11 cellular contexts compared by ENCODE assay signal in the genomic region with DNA sequence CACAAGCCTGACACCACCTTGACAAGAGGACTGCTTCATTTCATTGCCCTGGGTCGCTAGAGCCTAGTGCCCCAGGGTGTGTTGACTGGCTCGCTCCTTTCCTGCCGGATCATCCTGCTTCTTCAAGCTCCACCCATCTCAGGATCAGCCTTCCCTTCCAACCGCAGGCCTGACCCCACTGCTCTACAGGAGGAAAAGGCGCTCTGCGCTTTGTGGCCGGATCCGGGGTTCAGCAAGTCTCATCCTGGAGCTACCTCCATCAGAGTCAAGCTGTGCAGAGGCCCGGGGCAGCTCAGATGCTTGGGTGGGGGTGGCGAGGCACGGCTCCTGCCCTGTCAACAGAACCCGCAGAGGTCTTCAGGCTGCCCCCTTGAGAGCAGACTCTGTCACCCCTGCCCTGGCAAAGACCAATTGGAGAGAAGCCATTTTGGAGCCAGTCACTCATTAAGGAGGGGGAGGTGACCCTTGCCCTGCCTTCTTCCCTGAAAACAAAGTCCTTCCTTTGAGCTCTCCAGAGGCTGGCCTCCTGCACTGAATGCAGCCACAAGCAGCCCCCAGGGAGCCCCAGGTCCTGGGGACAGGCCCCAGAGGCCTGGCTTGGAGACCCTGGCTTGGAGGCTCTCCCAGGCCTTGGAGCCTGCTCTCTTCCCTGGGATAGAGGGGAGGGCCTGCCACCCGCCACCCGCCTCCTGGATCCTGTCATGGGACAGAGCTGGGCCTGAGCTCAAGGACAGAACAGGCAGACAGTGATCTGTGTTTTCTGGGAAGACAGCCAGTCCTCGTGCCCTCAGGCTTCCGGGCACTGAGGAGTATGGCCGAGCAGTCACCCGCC.
DNase-seq lines count a peak whose midpoint lies in the region; ATAC-seq and TF ChIP-seq lines count a peak whose summit lies in the region.
"Had no signal": no experiment of that assay in that cellular context is flagged by ENCODE, and none has a peak within 500 bp of the region (broad histone marks: within the 10 kb centered on the region; RNA-seq: fewer than 3 reads in every experiment).

No MANE protein-coding gene starts in this region.

- H3K27ac ChIP-seq in HCT116 (ENCODE audit: low read depth, low read length), result peak overlapping the region; percentile 74
- H3K27ac ChIP-seq in skin epidermis, result peak overlapping the region in 19 of 21 experiments; percentile 8 to 88 (median 68)
- H3K27ac ChIP-seq: KMS-11 had no signal

- peaks cover 0 to 11% of the 10 kb centered on the region in 2 donors for H3K4me1 Mint-ChIP-seq in effector memory CD8-positive, alpha-beta T cell (ENCODE audit: low read depth in 2 of 2)
- H3K4me1 Mint-ChIP-seq in activated T-helper 1 cell treated with anti-CD3 and anti-CD28 coated beads, Interleukin-12 subunit alpha, Interleukin-12 subunit beta, Interleukin-2, Interleukin-4 antibody, amounts not matched to agents 30 ng/mL and 10 ng/mL and 1 ng/mL, durations not matched to agents 14 hours and 24 hours and 36 hours (ENCODE audit: low read depth), result peaks cover 14% of the 10 kb centered on the region

- no TSS peak for BruUV-seq in HCT116 (replicated peaks; lab: Mats Ljungman, UMichigan)

- RAD21 ChIA-PET in HCT116 (lab: Charles Lee; ENCODE audit: low non-redundant PET in 1 of 2, low total read pairs in 2 of 2, uncharacterized antibody in 2 of 2, unreplicated experiment in 2 of 2), result interaction anchor here (0.6 to 1.2 kb wide), 5 partner anchors 26 to 490 kb away, joined by 3 to 8 read pairs (median 3); no protein-coding TSS in a partner anchor

- no peak for TF ChIP-seq CTCF in HCT116 (IDR thresholded peaks at IDR 0.05 in 2 of 3, conservative IDR thresholded peaks at IDR 0.05 in 1 of 3; ENCODE audit: borderline replicate concordance in 1 of 3, insufficient read depth in 1 of 3, low read depth in 2 of 3, low read length in 2 of 3)

- no peak overlapping the region for H2AFZ ChIP-seq in HCT116 (ENCODE audit: low read depth, low read length, poor library complexity, severe bottlenecking)

- H3K79me2 ChIP-seq in HCT116 (ENCODE audit: insufficient read depth, low read length), result no peaks in the 10 kb centered on the region

- no peak for TF ChIP-seq RAD21 in HCT116 (IDR thresholded peaks at IDR 0.05; ENCODE audit: low read depth)

- H3K4me1 ChIP-seq in HCT116 (ENCODE audit: control insufficient read depth in 1 of 2, insufficient read depth in 2 of 2, low read length in 2 of 2), result peaks cover 72 to 78% of the 10 kb centered on the region in 2 experiments

- no peaks in the 10 kb centered on the region for H3K9me3 ChIP-seq in HCT116 (ENCODE audit: control insufficient read depth in 1 of 2, insufficient read depth in 1 of 2, low read depth in 1 of 2, low read length in 2 of 2)

- no peak overlapping the region for H3K27ac Mint-ChIP-seq in effector memory CD8-positive, alpha-beta T cell
- H3K27ac Mint-ChIP-seq in activated T-helper 1 cell treated with anti-CD3 and anti-CD28 coated beads, Interleukin-12 subunit alpha, Interleukin-12 subunit beta, Interleukin-2, Interleukin-4 antibody, amounts not matched to agents 30 ng/mL and 10 ng/mL and 1 ng/mL, durations not matched to agents 14 hours and 24 hours and 36 hours, result no peak overlapping the region

- H4K20me1 ChIP-seq in HCT116 (ENCODE audit: insufficient read depth), result no peaks in the 10 kb centered on the region

- H3K4me2 ChIP-seq in HCT116 (ENCODE audit: low read length), result peak overlapping the region; percentile 76
- H3K4me2 ChIP-seq: KMS-11 had no signal

- CTCF ChIA-PET in HCT116 (lab: Charles Lee), result interaction anchor here (1.2 to 3.3 kb wide), 7 partner anchors 8 to 490 kb away, joined by 3 to 15 read pairs (median 5); no protein-coding TSS in a partner anchor

- POLR2A ChIA-PET in HCT116 (lab: Charles Lee), result interaction anchor here (0.6 to 2.1 kb wide), 5 partner anchors 9 to 136 kb away, joined by 4 to 11 read pairs (median 5); partner anchors contain the start of gene HES1

- H3K4me3 Mint-ChIP-seq in effector memory CD8-positive, alpha-beta T cell, result no peak overlapping the region
- H3K4me3 Mint-ChIP-seq in activated T-helper 1 cell treated with anti-CD3 and anti-CD28 coated beads, Interleukin-12 subunit alpha, Interleukin-12 subunit beta, Interleukin-2, Interleukin-4 antibody, amounts not matched to agents 30 ng/mL and 10 ng/mL and 1 ng/mL, durations not matched to agents 14 hours and 24 hours and 36 hours, result no peak overlapping the region

- H3K9me2 ChIP-seq in HCT116 (ENCODE audit: insufficient read depth), result no peaks in the 10 kb centered on the region

- no peaks in the 10 kb centered on the region for H3K36me3 Mint-ChIP-seq in effector memory CD8-positive, alpha-beta T cell (ENCODE audit: insufficient read depth)
- H3K36me3 Mint-ChIP-seq in activated T-helper 1 cell treated with anti-CD3 and anti-CD28 coated beads, Interleukin-12 subunit alpha, Interleukin-12 subunit beta, Interleukin-2, Interleukin-4 antibody, amounts not matched to agents 30 ng/mL and 10 ng/mL and 1 ng/mL, durations not matched to agents 14 hours and 24 hours and 36 hours (ENCODE audit: low read depth), result no peaks in the 10 kb centered on the region

- DNase-seq in HCT116 (ENCODE audit: low read depth, low spot score) (peak; percentile 45), cerebellum (ENCODE audit: low spot score) (peak; percentile 59), left colon (peak; percentile 37 to 86), NCI-H510A treated with DMSO at 0.1 percent for 48 hours (lab: John Stamatoyannopoulos, UW) (no peak)
- DNase-seq in effector memory CD8-positive, alpha-beta T cell, result no peak
- DNase-seq in activated T-helper 1 cell treated with anti-CD3 and anti-CD28 coated beads, Interleukin-12 subunit alpha, Interleukin-12 subunit beta, Interleukin-2, Interleukin-4 antibody, amounts not matched to agents 30 ng/mL and 10 ng/mL and 1 ng/mL, durations not matched to agents 14 hours and 24 hours and 36 hours (ENCODE audit: low spot score), result no peak
- DNase-seq: activated naive CD4-positive, alpha-beta T cell; stimulated activated CD4-positive, alpha-beta T cell treated with anti-CD3 and anti-CD28 coated beads, Interleukin-2, amount 100 ng/mL, for 48 hours had no signal

- intact Hi-C loops in HCT116 (cut with micrococcal nuclease), result loop anchor here (2.0 kb wide), 1 partner anchor 26 kb away; no protein-coding TSS in a partner anchor
- intact Hi-C loops in left colon (cut with DNase I, micrococcal nuclease), result no loop called here
- intact Hi-C loops in activated T-helper 1 cell treated with anti-CD3 and anti-CD28 coated beads, Interleukin-12 subunit alpha, Interleukin-12 subunit beta, Interleukin-2, Interleukin-4 antibody, amounts not matched to agents 30 ng/mL and 10 ng/mL and 1 ng/mL, durations not matched to agents 14 hours and 24 hours and 36 hours (cut with micrococcal nuclease), result no loop called here

- no peak for TF ChIP-seq POLR2A in HCT116 (IDR thresholded peaks at IDR 0.05; ENCODE audit: borderline replicate concordance, extremely low read depth, insufficient read depth, insufficient read length)

- peak overlapping the region; percentile 51 for H3K9ac ChIP-seq in HCT116 (ENCODE audit: low read length)
- H3K9ac ChIP-seq: KMS-11 had no signal

- peak overlapping the region; percentile 11 to 48; a peak in 3 of 4 replicates for H3K4me3 ChIP-seq in HCT116 (replicated peaks in 1 of 2; ENCODE audit: low read depth in 1 of 2, low read length in 2 of 2)
- H3K4me3 ChIP-seq in skin epidermis, result no peak overlapping the region

- peaks cover 9 to 55% of the 10 kb centered on the region in 2 donors for H3K27me3 Mint-ChIP-seq in effector memory CD8-positive, alpha-beta T cell
- peaks cover 15% of the 10 kb centered on the region for H3K27me3 Mint-ChIP-seq in activated T-helper 1 cell treated with anti-CD3 and anti-CD28 coated beads, Interleukin-12 subunit alpha, Interleukin-12 subunit beta, Interleukin-2, Interleukin-4 antibody, amounts not matched to agents 30 ng/mL and 10 ng/mL and 1 ng/mL, durations not matched to agents 14 hours and 24 hours and 36 hours (ENCODE audit: insufficient read depth)

- H3K27me3 ChIP-seq in HCT116 (ENCODE audit: insufficient read depth, low read length), result no peaks in the 10 kb centered on the region

- H3K36me3 ChIP-seq in HCT116 (ENCODE audit: control insufficient read depth in 1 of 2, insufficient read depth in 2 of 2, low read length in 2 of 2), result no peaks in the 10 kb centered on the region

- ATAC-seq in HCT116 (peak; percentile 72), left colon (peak; percentile 39), HG03460 (IDR thresholded peaks at IDR 0.05; ENCODE audit: unreplicated experiment) (no peak)
- no peak for ATAC-seq in effector memory CD8-positive, alpha-beta T cell (replicated peaks)

- no peaks in the 10 kb centered on the region for H3K9me3 Mint-ChIP-seq in effector memory CD8-positive, alpha-beta T cell
- no peaks in the 10 kb centered on the region for H3K9me3 Mint-ChIP-seq in activated T-helper 1 cell treated with anti-CD3 and anti-CD28 coated beads, Interleukin-12 subunit alpha, Interleukin-12 subunit beta, Interleukin-2, Interleukin-4 antibody, amounts not matched to agents 30 ng/mL and 10 ng/mL and 1 ng/mL, durations not matched to agents 14 hours and 24 hours and 36 hours

TF ChIP-seq in HCT116, 20 proteins besides CTCF, POLR2A, EP300 and RAD21 (continues in another document):
- TF ChIP-seq REST (IDR thresholded peaks at IDR 0.05; ENCODE audit: low read depth), result no peak
- TF ChIP-seq TCF7L2 (IDR thresholded peaks at IDR 0.05; ENCODE audit: borderline replicate concordance, extremely low read depth, insufficient read depth, insufficient read length), result peak; percentile 43

Comparison
In these comparisons a context has a peak if more than half of its experiments do, and no peak if none do; other contexts are left out.
1. ATAC-seq: peak in HCT116 (single experiment) and left colon (single experiment); none in effector memory CD8-positive, alpha-beta T cell (single experiment) and HG03460 (single experiment).
2. DNase-seq: peak in HCT116 (single experiment), cerebellum (single experiment) and left colon (2 of 2); none in effector memory CD8-positive, alpha-beta T cell (0 of 3), activated T-helper 1 cell treated with anti-CD3 and anti-CD28 coated beads, Interleukin-12 subunit alpha, Interleukin-12 subunit beta, Interleukin-2, Interleukin-4 antibody, amounts not matched to agents 30 ng/mL and 10 ng/mL and 1 ng/mL, durations not matched to agents 14 hours and 24 hours and 36 hours (single experiment) and NCI-H510A treated with DMSO at 0.1 percent for 48 hours (single experiment).
3. H3K4me3 ChIP-seq: peak in HCT116 (2 of 2); none in skin epidermis (0 of 7).